ENCODE assay signal across 38 cellular contexts in genomic region chr2:68514316-68514929, GRCh38.
"Had no signal": no experiment of that assay in that cellular context is flagged by ENCODE, and none has a peak within 500 bp of the region (broad histone marks: within the 10 kb centered on the region; RNA-seq: fewer than 3 reads in every experiment).

No MANE protein-coding gene starts in this region.

- H3K27ac Mint-ChIP-seq: activated CD4-positive, alpha-beta memory T cell treated with anti-CD3 and anti-CD28 coated beads for 36 hours; activated CD4-positive, alpha-beta T cell treated with anti-CD3 and anti-CD28 coated beads for 36 hours; activated CD4-positive, alpha-beta T cell treated with anti-CD3 and anti-CD28 coated beads, Interleukin-2, amount 10 ng/mL, durations not matched to agents 24 days and 14 days; activated CD8-positive, alpha-beta memory T cell treated with anti-CD3 and anti-CD28 coated beads, Interleukin-2, amount 10 ng/mL, durations not matched to agents 7 days and 5 days; activated CD8-positive, alpha-beta T cell treated with anti-CD3 and anti-CD28 coated beads, Interleukin-2, amount 10 ng/mL, durations not matched to agents 7 days and 5 days; activated naive CD4-positive, alpha-beta T cell treated with anti-CD3 and anti-CD28 coated beads for 36 hours; activated naive CD4-positive, alpha-beta T cell treated with anti-CD3 and anti-CD28 coated beads, Interleukin-2, amount 50 U/mL, for 24 hours; activated naive CD8-positive, alpha-beta T cell treated with anti-CD3 and anti-CD28 coated beads for 36 hours; activated naive CD8-positive, alpha-beta T cell treated with anti-CD3 and anti-CD28 coated beads, Interleukin-2, amount 50 U/mL, for 24 hours; activated T-helper 1 cell treated with anti-CD3 and anti-CD28 coated beads, Interleukin-12 subunit alpha, Interleukin-12 subunit beta, Interleukin-2, Interleukin-4 antibody, amounts not matched to agents 30 ng/mL and 10 ng/mL and 1 ng/mL, durations not matched to agents 14 hours and 24 hours and 36 hours; activated T-helper 2 cell treated with anti-CD3 and anti-CD28 coated beads, Interferon-gamma antibody, Interleukin-2, Interleukin-4, amounts not matched to agents 10 μg/mL and 5 μg/mL and 100 μg/mL, durations not matched to agents 14 hours and 24 hours and 36 hours; brain; dendritic cell treated with granulocyte-macrophage colony-stimulating factor and Interleukin-4, amounts not matched to agents 40 ng/mL and 50 ng/mL, for 4 days; endodermal cell; T-helper 17 cell; T-helper 2 cell treated with Interferon-gamma antibody and Interleukin-4, amounts not matched to agents 5 μg/mL and 100 μg/mL, for 36 hours had no signal

- H3K36me3 Mint-ChIP-seq: activated CD4-positive, alpha-beta memory T cell treated with anti-CD3 and anti-CD28 coated beads for 36 hours; brain had no signal

- FAIRE-seq: frontal cortex had no signal

- ATAC-seq: activated CD4-positive, alpha-beta T cell treated with anti-CD3 and anti-CD28 coated beads for 36 hours; activated CD8-positive, alpha-beta memory T cell treated with anti-CD3 and anti-CD28 coated beads, Interleukin-2, amount 10 ng/mL, durations not matched to agents 7 days and 5 days; activated CD8-positive, alpha-beta T cell treated with anti-CD3 and anti-CD28 coated beads, Interleukin-2, amount 10 ng/mL, durations not matched to agents 7 days and 5 days; activated naive CD8-positive, alpha-beta T cell treated with anti-CD3 and anti-CD28 coated beads, Interleukin-2, amount 50 U/mL, for 24 hours; esophagus mucosa; T-helper 17 cell had no signal

- H3K27me3 Mint-ChIP-seq: activated CD4-positive, alpha-beta memory T cell treated with anti-CD3 and anti-CD28 coated beads for 36 hours; activated CD4-positive, alpha-beta T cell treated with anti-CD3 and anti-CD28 coated beads for 36 hours; activated CD4-positive, alpha-beta T cell treated with anti-CD3 and anti-CD28 coated beads, Interleukin-2, amount 10 ng/mL, durations not matched to agents 24 days and 14 days; activated CD8-positive, alpha-beta memory T cell treated with anti-CD3 and anti-CD28 coated beads, Interleukin-2, amount 10 ng/mL, durations not matched to agents 7 days and 5 days; activated naive CD4-positive, alpha-beta T cell treated with anti-CD3 and anti-CD28 coated beads, Interleukin-2, amount 50 U/mL, for 24 hours; activated naive CD8-positive, alpha-beta T cell treated with anti-CD3 and anti-CD28 coated beads for 36 hours; activated naive CD8-positive, alpha-beta T cell treated with anti-CD3 and anti-CD28 coated beads, Interleukin-2, amount 50 U/mL, for 24 hours; brain; dendritic cell treated with granulocyte-macrophage colony-stimulating factor and Interleukin-4, amounts not matched to agents 40 ng/mL and 50 ng/mL, for 4 days; T-helper 17 cell had no signal

- H3K27ac ChIP-seq: adrenal gland, breast epithelium, cardiac muscle cell, colonic mucosa, dorsolateral prefrontal cortex had no signal

- H3K36me3 ChIP-seq: adrenal gland, breast epithelium, cardiac muscle cell, colonic mucosa had no signal

- H3K27me3 ChIP-seq: adrenal gland, breast epithelium, cardiac muscle cell, colonic mucosa, dorsolateral prefrontal cortex had no signal

- H3K9me3 Mint-ChIP-seq: activated CD4-positive, alpha-beta T cell treated with anti-CD3 and anti-CD28 coated beads, Interleukin-2, amount 10 ng/mL, durations not matched to agents 24 days and 14 days; activated naive CD8-positive, alpha-beta T cell treated with anti-CD3 and anti-CD28 coated beads, Interleukin-2, amount 50 U/mL, for 24 hours; activated T-helper 1 cell treated with anti-CD3 and anti-CD28 coated beads, Interleukin-12 subunit alpha, Interleukin-12 subunit beta, Interleukin-2, Interleukin-4 antibody, amounts not matched to agents 30 ng/mL and 10 ng/mL and 1 ng/mL, durations not matched to agents 14 hours and 24 hours and 36 hours; activated T-helper 2 cell treated with anti-CD3 and anti-CD28 coated beads, Interferon-gamma antibody, Interleukin-2, Interleukin-4, amounts not matched to agents 10 μg/mL and 5 μg/mL and 100 μg/mL, durations not matched to agents 14 hours and 24 hours and 36 hours; dendritic cell treated with granulocyte-macrophage colony-stimulating factor and Interleukin-4, amounts not matched to agents 40 ng/mL and 50 ng/mL, for 4 days; endodermal cell; T-helper 2 cell treated with Interferon-gamma antibody and Interleukin-4, amounts not matched to agents 5 μg/mL and 100 μg/mL, for 36 hours had no signal

- DNase-seq: activated CD4-positive, alpha-beta memory T cell treated with anti-CD3 and anti-CD28 coated beads for 36 hours; activated CD4-positive, alpha-beta T cell treated with anti-CD3 and anti-CD28 coated beads for 36 hours; activated CD4-positive, alpha-beta T cell treated with anti-CD3 and anti-CD28 coated beads, Interleukin-2, amount 10 ng/mL, durations not matched to agents 24 days and 14 days; activated CD4-positive, CD25-positive, alpha-beta regulatory T cell; activated CD4-positive, CD25-positive, alpha-beta regulatory T cell treated with anti-CD3 and anti-CD28 coated beads, Interleukin-2, amount 50 U/mL, for 72 hours; activated CD8-positive, alpha-beta memory T cell treated with anti-CD3 and anti-CD28 coated beads, Interleukin-2, amount 10 ng/mL, durations not matched to agents 7 days and 5 days; activated CD8-positive, alpha-beta memory T cell treated with anti-CD3 and anti-CD28 coated beads, Interleukin-2, amount 50 U/mL, for 4 hours; activated CD8-positive, alpha-beta T cell treated with anti-CD3 and anti-CD28 coated beads, Interleukin-2, amount 10 ng/mL, durations not matched to agents 7 days and 5 days; activated effector memory CD4-positive, alpha-beta T cell treated with anti-CD3 and anti-CD28 coated beads, Interleukin-2, amount 50 U/mL, for 16 hours; activated naive CD4-positive, alpha-beta T cell treated with anti-CD3 and anti-CD28 coated beads for 36 hours; activated naive CD8-positive, alpha-beta T cell treated with anti-CD3 and anti-CD28 coated beads for 36 hours; activated naive CD8-positive, alpha-beta T cell treated with anti-CD3 and anti-CD28 coated beads, Interleukin-2, amount 50 U/mL, for 24 hours; activated T-cell treated with anti-CD3 and anti-CD28 coated beads, Interleukin-2, amount 50 U/mL, for 1 hour; activated T-cell treated with anti-CD3 and anti-CD28 coated beads, Interleukin-2, amount 50 U/mL, for 48 hours; adrenal gland; amygdala; aorta; central memory CD4-positive, alpha-beta T cell; cerebellar nuclear complex; colonic mucosa; dorsolateral prefrontal cortex; effector memory CD4-positive, alpha-beta T cell; endodermal cell; foreskin fibroblast; head of caudate nucleus; T-helper 1 cell; T-helper 17 cell; T1000 had no signal

- H3K4me1 ChIP-seq: adrenal gland, breast epithelium, colonic mucosa had no signal

- H3K4me1 Mint-ChIP-seq: activated CD4-positive, alpha-beta T cell treated with anti-CD3 and anti-CD28 coated beads for 36 hours; activated CD4-positive, alpha-beta T cell treated with anti-CD3 and anti-CD28 coated beads, Interleukin-2, amount 10 ng/mL, durations not matched to agents 24 days and 14 days; activated CD8-positive, alpha-beta memory T cell treated with anti-CD3 and anti-CD28 coated beads, Interleukin-2, amount 10 ng/mL, durations not matched to agents 7 days and 5 days; activated naive CD4-positive, alpha-beta T cell treated with anti-CD3 and anti-CD28 coated beads, Interleukin-2, amount 50 U/mL, for 24 hours; activated naive CD8-positive, alpha-beta T cell treated with anti-CD3 and anti-CD28 coated beads for 36 hours; activated naive CD8-positive, alpha-beta T cell treated with anti-CD3 and anti-CD28 coated beads, Interleukin-2, amount 50 U/mL, for 24 hours; brain; endodermal cell; T-helper 17 cell had no signal

- H3K4me3 Mint-ChIP-seq: activated CD4-positive, alpha-beta memory T cell treated with anti-CD3 and anti-CD28 coated beads for 36 hours; activated CD4-positive, alpha-beta T cell treated with anti-CD3 and anti-CD28 coated beads for 36 hours; activated CD4-positive, alpha-beta T cell treated with anti-CD3 and anti-CD28 coated beads, Interleukin-2, amount 10 ng/mL, durations not matched to agents 24 days and 14 days; activated CD8-positive, alpha-beta memory T cell treated with anti-CD3 and anti-CD28 coated beads, Interleukin-2, amount 10 ng/mL, durations not matched to agents 7 days and 5 days; activated CD8-positive, alpha-beta T cell treated with anti-CD3 and anti-CD28 coated beads, Interleukin-2, amount 10 ng/mL, durations not matched to agents 7 days and 5 days; activated naive CD4-positive, alpha-beta T cell treated with anti-CD3 and anti-CD28 coated beads for 36 hours; activated naive CD4-positive, alpha-beta T cell treated with anti-CD3 and anti-CD28 coated beads, Interleukin-2, amount 50 U/mL, for 24 hours; activated naive CD8-positive, alpha-beta T cell treated with anti-CD3 and anti-CD28 coated beads for 36 hours; activated naive CD8-positive, alpha-beta T cell treated with anti-CD3 and anti-CD28 coated beads, Interleukin-2, amount 50 U/mL, for 24 hours; activated T-helper 1 cell treated with anti-CD3 and anti-CD28 coated beads, Interleukin-12 subunit alpha, Interleukin-12 subunit beta, Interleukin-2, Interleukin-4 antibody, amounts not matched to agents 30 ng/mL and 10 ng/mL and 1 ng/mL, durations not matched to agents 14 hours and 24 hours and 36 hours; brain; dendritic cell treated with granulocyte-macrophage colony-stimulating factor and Interleukin-4, amounts not matched to agents 40 ng/mL and 50 ng/mL, for 4 days; endodermal cell; T-helper 17 cell; T-helper 2 cell treated with Interferon-gamma antibody and Interleukin-4, amounts not matched to agents 5 μg/mL and 100 μg/mL, for 36 hours had no signal

- H3K9me3 ChIP-seq: adrenal gland, breast epithelium, colonic mucosa had no signal

- H3K4me3 ChIP-seq: adrenal gland, breast epithelium, cardiac muscle cell, colonic mucosa, dorsolateral prefrontal cortex had no signal
